8 cellular contexts compared by ENCODE assay signal in genomic region chr4:1309261-1310010, GRCh38. TPM values are rescaled to one million over a fixed set of nuclear protein-coding genes. Genes with fewer than 3 reads are reported as not detected.
DNase-seq lines count a peak whose midpoint lies in the region; ATAC-seq and TF ChIP-seq lines count a peak whose summit lies in the region.

No MANE protein-coding gene starts in this region.

- WGBS in esophagus, 2 donors = 14 to 16% methylated on average over 36 of the region's 36 CpGs

- TF ChIP-seq EP300 in Ishikawa (IDR thresholded peaks at IDR 0.05; ENCODE audit: borderline replicate concordance) = no peak

- no peaks in the 10 kb centered on the region for H3K9me3 ChIP-seq in esophagus (ENCODE audit: control insufficient read depth in 2 of 2, insufficient read depth in 1 of 2, low read depth in 1 of 2, low read length in 1 of 2)

- ATAC-seq in GM18909 (IDR thresholded peaks at IDR 0.05; ENCODE audit: poor library complexity, unreplicated experiment) = peak; percentile 81

- H3K27ac ChIP-seq in esophagus (ENCODE audit: low read depth in 2 of 2, low read length in 1 of 2) = peak overlapping the region; percentile 37 to 78

- peak; percentile 69 to 73 for DNase-seq in activated T-cell treated with anti-CD3 and anti-CD28 coated beads, Interleukin-2, amount 50 U/mL, for 48 hours
- peak; percentile 92 for DNase-seq in midbrain (lab: John Stamatoyannopoulos, UW)
- peak; percentile 23 to 43 for DNase-seq in stimulated activated CD8-positive, alpha-beta memory T cell treated with anti-CD3 and anti-CD28 coated beads, Interleukin-2, amount 100 ng/mL, for 1 hour (ENCODE audit: low read depth in 2 of 2)
- DNase-seq in SIG-M5 (lab: John Stamatoyannopoulos, UW) = no peak
- no peak for DNase-seq in NCI-H128 (lab: John Stamatoyannopoulos, UW; ENCODE audit: unreplicated experiment)

- H3K4me3 ChIP-seq in esophagus (ENCODE audit: low read depth in 1 of 2, low read length in 2 of 2) = peak overlapping the region; percentile 7 to 20

- H3K4me1 ChIP-seq in esophagus (ENCODE audit: control insufficient read depth in 2 of 2, insufficient read depth in 2 of 2, low read length in 1 of 2) = peaks cover 11 to 24% of the 10 kb centered on the region in 2 donors

- no peaks in the 10 kb centered on the region for H3K27me3 ChIP-seq in esophagus (ENCODE audit: control insufficient read depth in 1 of 2, insufficient read depth in 2 of 2, low read length in 2 of 2)

- H3K36me3 ChIP-seq in esophagus (ENCODE audit: control insufficient read depth in 2 of 2, insufficient read depth in 2 of 2, low read length in 1 of 2) = peaks cover 5 to 29% of the 10 kb centered on the region in 2 donors

- TF ChIP-seq RAD21 in Ishikawa (IDR thresholded peaks at IDR 0.05; ENCODE audit: low read depth) = no peak

TF ChIP-seq in Ishikawa, 13 proteins besides CTCF, POLR2A, EP300 and RAD21:
- TF ChIP-seq EGR1 (IDR thresholded peaks at IDR 0.05) (no peak), TCF12 (IDR thresholded peaks at IDR 0.05; ENCODE audit: low read depth) (no peak), USF1 (IDR thresholded peaks at IDR 0.05) (peak; percentile 91)

RNA-seq across cellular contexts. Expression of gene MAEA, which starts 19.7 kb away (rescaled TPM):
- 10 to 100 TPM; 43.3 to 54.3 TPM for polyA plus RNA-seq in esophagus

RNA-seq across cellular contexts. Expression of gene UVSSA, which starts 37.6 kb away (rescaled TPM):
- polyA plus RNA-seq in esophagus = 10 to 100 TPM in 1 of 2 donors, 1 to 10 TPM in 1; 4.8 to 13.0 TPM

Comparison
In these comparisons a context has a peak if more than half of its experiments do, and no peak if none do; other contexts are left out.
1. DNase-seq: peak in activated T-cell treated with anti-CD3 and anti-CD28 coated beads, Interleukin-2, amount 50 U/mL, for 48 hours (2 of 2), midbrain (single experiment) and stimulated activated CD8-positive, alpha-beta memory T cell treated with anti-CD3 and anti-CD28 coated beads, Interleukin-2, amount 100 ng/mL, for 1 hour (2 of 2); none in SIG-M5 (single experiment) and NCI-H128 (single experiment).